In genomic region chr3:5974637-5975322, GRCh38 we compare ENCODE assay signal across 18 cellular contexts.
"Had no signal": no experiment of that assay in that cellular context is flagged by ENCODE, and none has a peak within 500 bp of the region (broad histone marks: within the 10 kb centered on the region; RNA-seq: fewer than 3 reads in every experiment).

No MANE protein-coding gene starts in this region.

- H3K27ac Mint-ChIP-seq: activated naive CD4-positive, alpha-beta T cell treated with anti-CD3 and anti-CD28 coated beads, Interleukin-2, amount 10 ng/mL, durations not matched to agents 7 days and 5 days; activated T-helper 2 cell treated with anti-CD3 and anti-CD28 coated beads, Interferon-gamma antibody, Interleukin-2, Interleukin-4, amounts not matched to agents 10 μg/mL and 5 μg/mL and 100 μg/mL, durations not matched to agents 14 hours and 24 hours and 36 hours; naive B cell; stimulated activated naive CD8-positive, alpha-beta T cell treated with anti-CD3 and anti-CD28 coated beads, Interleukin-15, amount 100 ng/mL, for 72 hours; T-helper 1 cell treated with Interleukin-12 subunit alpha and Interleukin-12 subunit beta and Interleukin-4 antibody, amounts not matched to agents 30 μg/mL and 1 μg/mL, for 36 hours had no signal

- H3K36me3 ChIP-seq: lower lobe of right lung, neutrophil, sigmoid colon had no signal

- H3K9me3 ChIP-seq: lower lobe of right lung, neutrophil, sigmoid colon, testis had no signal

- H3K27me3 Mint-ChIP-seq: activated naive CD4-positive, alpha-beta T cell treated with anti-CD3 and anti-CD28 coated beads, Interleukin-2, amount 10 ng/mL, durations not matched to agents 7 days and 5 days; naive B cell; stimulated activated naive CD8-positive, alpha-beta T cell treated with anti-CD3 and anti-CD28 coated beads, Interleukin-15, amount 100 ng/mL, for 72 hours had no signal

- H3K27me3 ChIP-seq: neutrophil, sigmoid colon, testis had no signal

- DNase-seq: activated CD4-positive, alpha-beta T cell treated with anti-CD3 and anti-CD28 coated beads, Interleukin-2, amount 50 U/mL, for 1 hour; activated naive CD4-positive, alpha-beta T cell treated with anti-CD3 and anti-CD28 coated beads, Interleukin-2, amount 10 ng/mL, durations not matched to agents 7 days and 5 days; activated T-cell treated with anti-CD3 and anti-CD28 coated beads for 4 hours; caudate nucleus; effector CD8-positive, alpha-beta T cell; hypothalamus; kidney glomerular epithelial cell; lower lobe of right lung; midbrain; naive B cell; sigmoid colon; stimulated activated CD4-positive, alpha-beta T cell treated with anti-CD3 and anti-CD28 coated beads, Interleukin-2, amount 100 ng/mL, for 24 hours; stimulated activated naive CD8-positive, alpha-beta T cell treated with anti-CD3 and anti-CD28 coated beads, Interleukin-15, amount 100 ng/mL, for 72 hours; testis had no signal

- H3K9me3 Mint-ChIP-seq: stimulated activated naive CD8-positive, alpha-beta T cell treated with anti-CD3 and anti-CD28 coated beads, Interleukin-15, amount 100 ng/mL, for 72 hours had no signal

- H3K27ac ChIP-seq: coronary artery, lower lobe of right lung, neutrophil, sigmoid colon, testis had no signal

- H3K4me3 ChIP-seq: coronary artery, lower lobe of right lung, sigmoid colon, testis had no signal

- H3K4me1 Mint-ChIP-seq: activated naive CD4-positive, alpha-beta T cell treated with anti-CD3 and anti-CD28 coated beads, Interleukin-2, amount 10 ng/mL, durations not matched to agents 7 days and 5 days; naive B cell; stimulated activated naive CD8-positive, alpha-beta T cell treated with anti-CD3 and anti-CD28 coated beads, Interleukin-15, amount 100 ng/mL, for 72 hours had no signal

- H3K4me3 Mint-ChIP-seq: activated naive CD4-positive, alpha-beta T cell treated with anti-CD3 and anti-CD28 coated beads, Interleukin-2, amount 10 ng/mL, durations not matched to agents 7 days and 5 days; naive B cell; stimulated activated naive CD8-positive, alpha-beta T cell treated with anti-CD3 and anti-CD28 coated beads, Interleukin-15, amount 100 ng/mL, for 72 hours; T-helper 1 cell treated with Interleukin-12 subunit alpha and Interleukin-12 subunit beta and Interleukin-4 antibody, amounts not matched to agents 30 μg/mL and 1 μg/mL, for 36 hours had no signal

- ATAC-seq: lower lobe of right lung; stimulated activated naive CD8-positive, alpha-beta T cell treated with anti-CD3 and anti-CD28 coated beads, Interleukin-15, amount 100 ng/mL, for 72 hours had no signal

- H3K36me3 Mint-ChIP-seq: activated naive CD4-positive, alpha-beta T cell treated with anti-CD3 and anti-CD28 coated beads, Interleukin-2, amount 10 ng/mL, durations not matched to agents 7 days and 5 days; naive B cell had no signal

- H3K4me1 ChIP-seq: lower lobe of right lung, sigmoid colon, testis had no signal
